Comparison of ENCODE assay signal across 8 cellular contexts in genomic region chr1:172532700-172533510, GRCh38. TPM values are rescaled to one million over a fixed set of nuclear protein-coding genes. Genes with fewer than 3 reads are reported as not detected.
DNase-seq lines count a peak whose midpoint lies in the region; ATAC-seq and TF ChIP-seq lines count a peak whose summit lies in the region.

A gene with protein sequence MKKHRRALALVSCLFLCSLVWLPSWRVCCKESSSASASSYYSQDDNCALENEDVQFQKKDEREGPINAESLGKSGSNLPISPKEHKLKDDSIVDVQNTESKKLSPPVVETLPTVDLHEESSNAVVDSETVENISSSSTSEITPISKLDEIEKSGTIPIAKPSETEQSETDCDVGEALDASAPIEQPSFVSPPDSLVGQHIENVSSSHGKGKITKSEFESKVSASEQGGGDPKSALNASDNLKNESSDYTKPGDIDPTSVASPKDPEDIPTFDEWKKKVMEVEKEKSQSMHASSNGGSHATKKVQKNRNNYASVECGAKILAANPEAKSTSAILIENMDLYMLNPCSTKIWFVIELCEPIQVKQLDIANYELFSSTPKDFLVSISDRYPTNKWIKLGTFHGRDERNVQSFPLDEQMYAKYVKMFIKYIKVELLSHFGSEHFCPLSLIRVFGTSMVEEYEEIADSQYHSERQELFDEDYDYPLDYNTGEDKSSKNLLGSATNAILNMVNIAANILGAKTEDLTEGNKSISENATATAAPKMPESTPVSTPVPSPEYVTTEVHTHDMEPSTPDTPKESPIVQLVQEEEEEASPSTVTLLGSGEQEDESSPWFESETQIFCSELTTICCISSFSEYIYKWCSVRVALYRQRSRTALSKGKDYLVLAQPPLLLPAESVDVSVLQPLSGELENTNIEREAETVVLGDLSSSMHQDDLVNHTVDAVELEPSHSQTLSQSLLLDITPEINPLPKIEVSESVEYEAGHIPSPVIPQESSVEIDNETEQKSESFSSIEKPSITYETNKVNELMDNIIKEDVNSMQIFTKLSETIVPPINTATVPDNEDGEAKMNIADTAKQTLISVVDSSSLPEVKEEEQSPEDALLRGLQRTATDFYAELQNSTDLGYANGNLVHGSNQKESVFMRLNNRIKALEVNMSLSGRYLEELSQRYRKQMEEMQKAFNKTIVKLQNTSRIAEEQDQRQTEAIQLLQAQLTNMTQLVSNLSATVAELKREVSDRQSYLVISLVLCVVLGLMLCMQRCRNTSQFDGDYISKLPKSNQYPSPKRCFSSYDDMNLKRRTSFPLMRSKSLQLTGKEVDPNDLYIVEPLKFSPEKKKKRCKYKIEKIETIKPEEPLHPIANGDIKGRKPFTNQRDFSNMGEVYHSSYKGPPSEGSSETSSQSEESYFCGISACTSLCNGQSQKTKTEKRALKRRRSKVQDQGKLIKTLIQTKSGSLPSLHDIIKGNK (N-terminal part only) (plus strand): TSS chr1:172533150. CDS start chr1:172533436, 286 bp downstream.

- no peak within 1 kb of the TSS for H2AK5ac ChIP-seq in H9 (ENCODE audit: insufficient read length, low read length)

- H3K23me2 ChIP-seq in H9 (ENCODE audit: insufficient read length, low read depth, low read length, poor library complexity, severe bottlenecking) = peaks cover 5% of the 10 kb centered on the region

- peak within 1 kb of the TSS; percentile 96 for H3K9ac ChIP-seq in H9 (ENCODE audit: extremely low read depth, insufficient read length, low read length)

- H2BK5ac ChIP-seq in H9 (ENCODE audit: insufficient read length, low read length) = peak within 1 kb of the TSS; percentile 60

- peak within 1 kb of the TSS; percentile 96 for H3K4me2 ChIP-seq in H9 (ENCODE audit: insufficient read depth, insufficient read length, low read length)

- H3K4me1 Mint-ChIP-seq in H9 (peaks cover 40 to 41% of the 10 kb centered on the region in 2 experiments), nephron progenitor cell (peaks cover 49% of the 10 kb centered on the region)
- H3K4me1 Mint-ChIP-seq in stimulated activated naive CD8-positive, alpha-beta T cell treated with anti-CD3 and anti-CD28 coated beads, Interleukin-15, amount 100 ng/mL, for 72 hours = peaks cover 51% of the 10 kb centered on the region

- peak within 1 kb of the TSS; percentile 97 to 99 (median 99) for H3K27ac Mint-ChIP-seq in H9
- H3K27ac Mint-ChIP-seq in nephron progenitor cell = peak within 1 kb of the TSS; percentile 99
- H3K27ac Mint-ChIP-seq in stimulated activated naive CD8-positive, alpha-beta T cell treated with anti-CD3 and anti-CD28 coated beads, Interleukin-15, amount 100 ng/mL, for 72 hours = peak within 1 kb of the TSS; percentile 99 to 100

- H3K4me3 ChIP-seq in MG63 (peak within 1 kb of the TSS; percentile 97), fibroblast of the aortic adventitia (ENCODE audit: low read depth, low read length) (peak within 1 kb of the TSS; percentile 88)

- H3K23ac ChIP-seq in H9 (ENCODE audit: insufficient read length, low read depth, low read length) = no peak within 1 kb of the TSS

- peak within 1 kb of the TSS; percentile 99 for H3K14ac ChIP-seq in H9 (ENCODE audit: insufficient read depth, low read length)

- H3K79me2 ChIP-seq in H9 (ENCODE audit: insufficient read depth, low read length) = peaks cover 29% of the 10 kb centered on the region; the same call in 1 of the 2 replicates

- peak within 1 kb of the TSS; percentile 87 for H3K27ac ChIP-seq in H9 (ENCODE audit: insufficient read length, low read depth, low read length)

- no peaks in the 10 kb centered on the region for H3K36me3 ChIP-seq in MG63

- peak within 1 kb of the TSS; percentile 90 to 98 for H3K4me3 Mint-ChIP-seq in H9
- peak within 1 kb of the TSS; percentile 97 for H3K4me3 Mint-ChIP-seq in nephron progenitor cell
- H3K4me3 Mint-ChIP-seq in stimulated activated naive CD8-positive, alpha-beta T cell treated with anti-CD3 and anti-CD28 coated beads, Interleukin-15, amount 100 ng/mL, for 72 hours = peak within 1 kb of the TSS; percentile 97 to 99

- ATAC-seq in stimulated activated naive CD8-positive, alpha-beta T cell treated with anti-CD3 and anti-CD28 coated beads, Interleukin-15, amount 100 ng/mL, for 72 hours = peak; percentile 91

- H3K18ac ChIP-seq in H9 (ENCODE audit: insufficient read length, low read depth, low read length) = peak within 1 kb of the TSS; percentile 95

- DNase-seq in ELR (ENCODE audit: low read depth) (peak; percentile 98), H9 (peak; percentile 100), MG63 (peak; percentile 100), SHP77 treated with DMSO at 0.1 percent for 48 hours (lab: John Stamatoyannopoulos, UW) (peak; percentile 98), fibroblast of the aortic adventitia (ENCODE audit: low read depth) (peak; percentile 98), nephron progenitor cell (peak; percentile 100)
- peak; percentile 100 for DNase-seq in activated effector memory CD4-positive, alpha-beta T cell treated with anti-CD3 and anti-CD28 coated beads, Interleukin-2, amount 50 U/mL, for 16 hours
- DNase-seq in stimulated activated naive CD8-positive, alpha-beta T cell treated with anti-CD3 and anti-CD28 coated beads, Interleukin-15, amount 100 ng/mL, for 72 hours = peak; percentile 100

- peaks cover 5% of the 10 kb centered on the region; the same call in 1 of the 2 replicates for H3K4me1 ChIP-seq in H9 (ENCODE audit: insufficient read depth, low read length)

- H4K91ac ChIP-seq in H9 (ENCODE audit: insufficient read length, low read depth, low read length) = peak within 1 kb of the TSS; percentile 82

- no peak within 1 kb of the TSS for H2BK20ac ChIP-seq in H9 (ENCODE audit: low read depth, low read length, poor library complexity, severe bottlenecking)

- no peak within 1 kb of the TSS for H3T11ph ChIP-seq in H9 (ENCODE audit: low read length)

- H3K27me3 ChIP-seq in H9 (ENCODE audit: insufficient read depth, low read length) = no peaks in the 10 kb centered on the region
- H3K27me3 ChIP-seq in MG63 = no peaks in the 10 kb centered on the region

- H2BK12ac ChIP-seq in H9 (ENCODE audit: insufficient read length, low read depth, low read length) = no peak within 1 kb of the TSS

- H4K8ac ChIP-seq in H9 (replicated peaks; ENCODE audit: insufficient read length, low read depth, low read length) = no peak within 1 kb of the TSS

- H2AFZ ChIP-seq in H9 (ENCODE audit: low read length) = peak within 1 kb of the TSS; percentile 91

- H3K27me3 Mint-ChIP-seq in H9 (ENCODE audit: low read depth) (peaks cover 8% of the 10 kb centered on the region), nephron progenitor cell (ENCODE audit: low read depth, poor library complexity) (peaks cover 5% of the 10 kb centered on the region)
- peaks cover 9% of the 10 kb centered on the region for H3K27me3 Mint-ChIP-seq in stimulated activated naive CD8-positive, alpha-beta T cell treated with anti-CD3 and anti-CD28 coated beads, Interleukin-15, amount 100 ng/mL, for 72 hours

- no peaks in the 10 kb centered on the region for H3K79me1 ChIP-seq in H9 (ENCODE audit: insufficient read depth, low read depth, low read length, poor library complexity, severe bottlenecking)

- peaks cover 0 to 3% (median 0%) of the 10 kb centered on the region in 3 experiments; a peak in 1 of 7 replicates for H3K36me3 Mint-ChIP-seq in H9 (ENCODE audit: insufficient read depth in 1 of 3, low read depth in 3 of 3)
- no peaks in the 10 kb centered on the region for H3K36me3 Mint-ChIP-seq in nephron progenitor cell (ENCODE audit: low read depth)

- TF ChIP-seq CTCF in H9 (conservative IDR thresholded peaks at IDR 0.05) = peak; percentile 26; the same call in 1 of the 3 replicates
- peak; percentile 37 for TF ChIP-seq CTCF in fibroblast of the aortic adventitia (IDR thresholded peaks at IDR 0.05; ENCODE audit: insufficient read depth, low read length)
- no peak for TF ChIP-seq CTCF in nephron progenitor cell (IDR thresholded peaks at IDR 0.05)

- peak within 1 kb of the TSS; percentile 69 for H3K56ac ChIP-seq in H9 (ENCODE audit: insufficient read length, low read depth, low read length)

- no peaks in the 10 kb centered on the region for H3K9me3 ChIP-seq in H9 (ENCODE audit: control insufficient read depth, low read depth, low read length)
- H3K9me3 ChIP-seq in MG63 = no peaks in the 10 kb centered on the region

- H4K20me1 ChIP-seq in H9 (ENCODE audit: control insufficient read depth, insufficient read depth, insufficient read length) = no peaks in the 10 kb centered on the region

- H2BK15ac ChIP-seq in H9 (ENCODE audit: low read depth, low read length) = no peak within 1 kb of the TSS

- peak within 1 kb of the TSS; percentile 14; the same call in 1 of the 2 replicates for H3K4ac ChIP-seq in H9 (ENCODE audit: low read depth, low read length)

- H2BK120ac ChIP-seq in H9 (ENCODE audit: low read depth, low read length, poor library complexity, severe bottlenecking) = no peak within 1 kb of the TSS

- peak within 1 kb of the TSS; percentile 39 for H4K5ac ChIP-seq in H9 (ENCODE audit: insufficient read length, low read depth, low read length)

- H3K9me3 Mint-ChIP-seq in H9 (no peaks in the 10 kb centered on the region), nephron progenitor cell (no peaks in the 10 kb centered on the region)
- no peaks in the 10 kb centered on the region for H3K9me3 Mint-ChIP-seq in stimulated activated naive CD8-positive, alpha-beta T cell treated with anti-CD3 and anti-CD28 coated beads, Interleukin-15, amount 100 ng/mL, for 72 hours

- WGBS in H9 (ENCODE audit: extremely low coverage, insufficient read length, low lambda C conversion rate) = no CpG with 5 or more reads among the region's 74 CpGs

RNA-seq across cellular contexts. Expression of the gene that starts here (rescaled TPM):
- total RNA-seq in H9 (2021) = 34.3 and 37.7 TPM in 2 replicates
- total RNA-seq in MG63 (2014; rRNA removed; shearing (Covaris generic); ENCODE audit: low replicate concordance) = 2.1 and 2.9 TPM in 2 replicates
- total RNA-seq in fibroblast of the aortic adventitia (ENCODE audit: low replicate concordance) = 44.2 and 53.3 TPM in 2 replicates

Comparison
In these comparisons a context has a peak if more than half of its experiments do, and no peak if none do; other contexts are left out.
1. Peak in every context shown above with its lines: DNase-seq, ATAC-seq, H3K4me3 ChIP-seq and H3K27ac ChIP-seq.